ENCODE assay signal across 11 cellular contexts in genomic region chr5:134990183-134990582, GRCh38. TPM values are rescaled to one million over a fixed set of nuclear protein-coding genes. Genes with fewer than 3 reads are reported as not detected.
"Had no signal": no experiment of that assay in that cellular context is flagged by ENCODE, and none has a peak within 500 bp of the region (broad histone marks: within the 10 kb centered on the region; RNA-seq: fewer than 3 reads in every experiment).

No MANE protein-coding gene starts in this region.

RNA-seq across cellular contexts. Expression of gene CATSPER3, which starts 22.5 kb away (rescaled TPM):
- total RNA-seq: epithelial cell of proximal tubule, hepatocyte, mammary epithelial cell, myocyte had no signal

RNA-seq across cellular contexts. Expression of gene PITX1, which starts 43.8 kb away (rescaled TPM):
- total RNA-seq: chondrocyte, dermis microvascular lymphatic vessel endothelial cell, frontal cortex, kidney, left ventricle myocardium inferior, liver had no signal
- polyA plus RNA-seq: immature natural killer cell had no signal
